1 cellular context compared by ENCODE assay signal in the genomic region with DNA sequence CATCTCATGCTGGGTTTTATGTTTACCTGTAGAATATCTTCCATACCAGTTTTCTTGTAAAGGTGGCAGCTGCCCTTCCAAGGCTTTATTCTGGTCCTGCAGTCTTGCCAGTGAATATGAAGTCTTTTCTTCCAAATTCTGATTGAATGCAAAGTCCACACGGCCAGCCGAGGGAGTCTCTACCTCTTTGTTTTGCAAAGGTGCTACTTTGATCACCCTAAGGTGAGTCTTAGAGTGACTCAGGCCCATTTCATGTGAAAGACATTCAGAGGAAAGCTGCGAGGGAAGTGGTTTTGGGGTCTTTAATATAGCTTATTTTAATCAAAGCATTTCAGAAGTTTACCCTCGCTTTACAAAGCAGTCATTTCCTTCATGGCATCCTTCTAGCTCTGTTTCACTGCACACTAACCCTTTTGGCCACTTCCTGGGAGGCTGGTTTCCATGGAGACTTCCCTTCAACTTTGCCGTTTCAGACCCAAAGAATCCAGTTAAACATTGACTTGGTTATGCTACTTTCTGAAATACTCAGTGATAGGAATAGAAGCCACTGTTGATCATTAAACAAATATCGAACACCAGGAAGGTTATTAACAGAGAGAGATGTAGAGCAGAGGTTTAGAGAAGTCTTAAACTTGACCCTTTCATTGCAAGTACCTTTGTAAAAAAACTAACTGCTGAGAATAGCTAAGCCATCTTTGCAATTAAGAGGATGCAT.
TF ChIP-seq lines count a peak whose summit lies in the region.

A gene with protein sequence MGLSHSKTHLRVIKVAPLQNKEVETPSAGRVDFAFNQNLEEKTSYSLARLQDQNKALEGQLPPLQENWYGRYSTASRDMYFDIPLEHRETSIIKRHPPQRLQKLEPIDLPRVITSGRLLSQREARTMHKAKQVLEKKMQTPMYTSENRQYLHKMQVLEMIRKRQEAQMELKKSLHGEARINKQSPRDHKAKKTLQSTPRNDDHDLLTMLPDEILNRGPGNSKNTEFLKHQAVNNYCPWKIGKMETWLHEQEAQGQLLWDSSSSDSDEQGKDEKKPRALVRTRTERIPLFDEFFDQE (minus strand): TSS at position 391 of the 715 bp plus-strand sequence. CDS start 142 bp downstream, at position 249.

TF ChIP-seq in GM23338, 12 proteins besides CTCF, POLR2A, EP300 and RAD21 (continued from another document):
- TF ChIP-seq, protein P1, sequence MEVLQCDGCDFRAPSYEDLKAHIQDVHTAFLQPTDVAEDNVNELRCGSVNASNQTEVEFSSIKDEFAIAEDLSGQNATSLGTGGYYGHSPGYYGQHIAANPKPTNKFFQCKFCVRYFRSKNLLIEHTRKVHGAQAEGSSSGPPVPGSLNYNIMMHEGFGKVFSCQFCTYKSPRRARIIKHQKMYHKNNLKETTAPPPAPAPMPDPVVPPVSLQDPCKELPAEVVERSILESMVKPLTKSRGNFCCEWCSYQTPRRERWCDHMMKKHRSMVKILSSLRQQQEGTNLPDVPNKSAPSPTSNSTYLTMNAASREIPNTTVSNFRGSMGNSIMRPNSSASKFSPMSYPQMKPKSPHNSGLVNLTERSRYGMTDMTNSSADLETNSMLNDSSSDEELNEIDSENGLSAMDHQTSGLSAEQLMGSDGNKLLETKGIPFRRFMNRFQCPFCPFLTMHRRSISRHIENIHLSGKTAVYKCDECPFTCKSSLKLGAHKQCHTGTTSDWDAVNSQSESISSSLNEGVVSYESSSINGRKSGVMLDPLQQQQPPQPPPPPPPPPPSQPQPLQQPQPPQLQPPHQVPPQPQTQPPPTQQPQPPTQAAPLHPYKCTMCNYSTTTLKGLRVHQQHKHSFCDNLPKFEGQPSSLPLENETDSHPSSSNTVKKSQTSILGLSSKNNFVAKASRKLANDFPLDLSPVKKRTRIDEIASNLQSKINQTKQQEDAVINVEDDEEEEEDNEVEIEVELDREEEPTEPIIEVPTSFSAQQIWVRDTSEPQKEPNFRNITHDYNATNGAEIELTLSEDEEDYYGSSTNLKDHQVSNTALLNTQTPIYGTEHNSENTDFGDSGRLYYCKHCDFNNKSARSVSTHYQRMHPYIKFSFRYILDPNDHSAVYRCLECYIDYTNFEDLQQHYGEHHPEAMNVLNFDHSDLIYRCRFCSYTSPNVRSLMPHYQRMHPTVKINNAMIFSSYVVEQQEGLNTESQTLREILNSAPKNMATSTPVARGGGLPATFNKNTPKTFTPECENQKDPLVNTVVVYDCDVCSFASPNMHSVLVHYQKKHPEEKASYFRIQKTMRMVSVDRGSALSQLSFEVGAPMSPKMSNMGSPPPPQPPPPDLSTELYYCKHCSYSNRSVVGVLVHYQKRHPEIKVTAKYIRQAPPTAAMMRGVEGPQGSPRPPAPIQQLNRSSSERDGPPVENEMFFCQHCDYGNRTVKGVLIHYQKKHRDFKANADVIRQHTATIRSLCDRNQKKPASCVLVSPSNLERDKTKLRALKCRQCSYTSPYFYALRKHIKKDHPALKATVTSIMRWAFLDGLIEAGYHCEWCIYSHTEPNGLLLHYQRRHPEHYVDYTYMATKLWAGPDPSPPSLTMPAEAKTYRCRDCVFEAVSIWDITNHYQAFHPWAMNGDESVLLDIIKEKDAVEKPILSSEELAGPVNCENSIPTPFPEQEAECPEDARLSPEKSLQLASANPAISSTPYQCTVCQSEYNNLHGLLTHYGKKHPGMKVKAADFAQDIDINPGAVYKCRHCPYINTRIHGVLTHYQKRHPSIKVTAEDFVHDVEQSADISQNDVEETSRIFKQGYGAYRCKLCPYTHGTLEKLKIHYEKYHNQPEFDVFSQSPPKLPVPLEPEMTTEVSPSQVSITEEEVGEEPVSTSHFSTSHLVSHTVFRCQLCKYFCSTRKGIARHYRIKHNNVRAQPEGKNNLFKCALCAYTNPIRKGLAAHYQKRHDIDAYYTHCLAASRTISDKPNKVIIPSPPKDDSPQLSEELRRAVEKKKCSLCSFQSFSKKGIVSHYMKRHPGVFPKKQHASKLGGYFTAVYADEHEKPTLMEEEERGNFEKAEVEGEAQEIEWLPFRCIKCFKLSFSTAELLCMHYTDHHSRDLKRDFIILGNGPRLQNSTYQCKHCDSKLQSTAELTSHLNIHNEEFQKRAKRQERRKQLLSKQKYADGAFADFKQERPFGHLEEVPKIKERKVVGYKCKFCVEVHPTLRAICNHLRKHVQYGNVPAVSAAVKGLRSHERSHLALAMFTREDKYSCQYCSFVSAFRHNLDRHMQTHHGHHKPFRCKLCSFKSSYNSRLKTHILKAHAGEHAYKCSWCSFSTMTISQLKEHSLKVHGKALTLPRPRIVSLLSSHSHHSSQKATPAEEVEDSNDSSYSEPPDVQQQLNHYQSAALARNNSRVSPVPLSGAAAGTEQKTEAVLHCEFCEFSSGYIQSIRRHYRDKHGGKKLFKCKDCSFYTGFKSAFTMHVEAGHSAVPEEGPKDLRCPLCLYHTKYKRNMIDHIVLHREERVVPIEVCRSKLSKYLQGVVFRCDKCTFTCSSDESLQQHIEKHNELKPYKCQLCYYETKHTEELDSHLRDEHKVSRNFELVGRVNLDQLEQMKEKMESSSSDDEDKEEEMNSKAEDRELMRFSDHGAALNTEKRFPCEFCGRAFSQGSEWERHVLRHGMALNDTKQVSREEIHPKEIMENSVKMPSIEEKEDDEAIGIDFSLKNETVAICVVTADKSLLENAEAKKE (CRISPR knock-in tag; IDR thresholded peaks at IDR 0.05), result no peak
- TF ChIP-seq CREB1 (CRISPR knock-in tag; IDR thresholded peaks at IDR 0.05; ENCODE audit: low read depth) (no peak), STAT1 (IDR thresholded peaks at IDR 0.05; ENCODE audit: unreplicated experiment) (no peak), JUNB (IDR thresholded peaks at IDR 0.05; ENCODE audit: unreplicated experiment) (no peak)
